In the genomic region with DNA sequence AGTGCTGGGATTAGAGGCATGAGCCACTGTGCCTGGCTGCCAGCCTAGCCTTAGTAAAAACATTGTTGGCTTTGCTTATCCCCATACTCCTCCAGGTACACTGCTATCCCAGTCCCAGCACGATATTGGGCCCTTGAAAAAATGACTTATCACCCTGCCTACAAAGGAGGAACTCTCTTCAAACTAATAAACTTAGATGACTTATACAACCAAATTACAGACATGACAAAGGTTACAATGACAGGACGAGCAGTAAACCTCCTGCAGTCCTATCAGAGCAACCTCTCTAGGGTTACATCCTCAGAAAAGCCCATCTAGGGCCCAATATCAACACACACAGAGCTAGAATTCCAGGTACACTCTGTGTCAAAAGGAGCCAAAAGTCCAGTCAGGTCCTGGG, we compare ENCODE assay signal across 15 cellular contexts. TPM values are rescaled to one million over a fixed set of nuclear protein-coding genes. Genes with fewer than 3 reads are reported as not detected.
A peak's percentile ranks its signal among the peaks of the same experiment; 100 is the strongest.
DNase-seq lines count a peak whose midpoint lies in the region; ATAC-seq lines count a peak whose summit lies in the region.
"Had no signal": no experiment of that assay in that cellular context is flagged by ENCODE, and none has a peak within 500 bp of the region (broad histone marks: within the 10 kb centered on the region; RNA-seq: fewer than 3 reads in every experiment).

No MANE protein-coding gene starts in this region.

- H3K4me3 Mint-ChIP-seq in T-helper 1 cell treated with Interleukin-12 subunit alpha and Interleukin-12 subunit beta and Interleukin-4 antibody, amounts not matched to agents 30 μg/mL and 1 μg/mL, for 36 hours = no peak overlapping the region
- H3K4me3 Mint-ChIP-seq in activated T-helper 17 cell treated with anti-CD3 and anti-CD28 coated beads, Interleukin-2, amount 50 U/mL, for 72 hours = no peak overlapping the region
- H3K4me3 Mint-ChIP-seq: B cell; CD4-positive, alpha-beta T cell; CD8-positive, alpha-beta T cell had no signal

- peaks cover 22% of the 10 kb centered on the region for H3K36me3 Mint-ChIP-seq in T-helper 1 cell treated with Interleukin-12 subunit alpha and Interleukin-12 subunit beta and Interleukin-4 antibody, amounts not matched to agents 30 μg/mL and 1 μg/mL, for 36 hours (ENCODE audit: low read depth)
- no peaks in the 10 kb centered on the region for H3K36me3 Mint-ChIP-seq in activated T-helper 17 cell treated with anti-CD3 and anti-CD28 coated beads, Interleukin-2, amount 50 U/mL, for 72 hours (ENCODE audit: low read depth)
- H3K36me3 Mint-ChIP-seq: CD8-positive, alpha-beta T cell had no signal

- H3K27me3 Mint-ChIP-seq in T-helper 1 cell treated with Interleukin-12 subunit alpha and Interleukin-12 subunit beta and Interleukin-4 antibody, amounts not matched to agents 30 μg/mL and 1 μg/mL, for 36 hours (ENCODE audit: low read depth) = no peaks in the 10 kb centered on the region
- no peaks in the 10 kb centered on the region for H3K27me3 Mint-ChIP-seq in activated T-helper 17 cell treated with anti-CD3 and anti-CD28 coated beads, Interleukin-2, amount 50 U/mL, for 72 hours
- H3K27me3 Mint-ChIP-seq: B cell; CD4-positive, alpha-beta T cell had no signal

- intact Hi-C loops in left colon (cut with DNase I, micrococcal nuclease) = no loop called here

- no peak for DNase-seq in T-helper 1 cell
- no peak for DNase-seq in left colon
- DNase-seq in activated gamma-delta T cell (lab: John Stamatoyannopoulos, UW) = no peak
- DNase-seq: AML-193; Caco-2; Calu3; CD4-positive, alpha-beta T cell; CD8-positive, alpha-beta T cell; DMS79 treated with DMSO at 0.1 percent for 48 hours; GF-D8 had no signal

- ATAC-seq in activated T-helper 17 cell treated with anti-CD3 and anti-CD28 coated beads, Interleukin-2, amount 50 U/mL, for 72 hours (replicated peaks) = no peak
- ATAC-seq in left colon = peak; percentile 78
- ATAC-seq in GM21515 (IDR thresholded peaks at IDR 0.05; ENCODE audit: unreplicated experiment) = no peak
- ATAC-seq: A549; CD8-positive, alpha-beta T cell had no signal

- H3K27ac Mint-ChIP-seq in T-helper 1 cell treated with Interleukin-12 subunit alpha and Interleukin-12 subunit beta and Interleukin-4 antibody, amounts not matched to agents 30 μg/mL and 1 μg/mL, for 36 hours = peak overlapping the region; percentile 0
- H3K27ac Mint-ChIP-seq in activated T-helper 17 cell treated with anti-CD3 and anti-CD28 coated beads, Interleukin-2, amount 50 U/mL, for 72 hours = peak overlapping the region; percentile 38
- H3K27ac Mint-ChIP-seq: B cell; CD4-positive, alpha-beta T cell; CD8-positive, alpha-beta T cell had no signal

- peaks cover 28% of the 10 kb centered on the region for H3K4me1 Mint-ChIP-seq in T-helper 1 cell treated with Interleukin-12 subunit alpha and Interleukin-12 subunit beta and Interleukin-4 antibody, amounts not matched to agents 30 μg/mL and 1 μg/mL, for 36 hours (ENCODE audit: low read depth)
- no peaks in the 10 kb centered on the region for H3K4me1 Mint-ChIP-seq in activated T-helper 17 cell treated with anti-CD3 and anti-CD28 coated beads, Interleukin-2, amount 50 U/mL, for 72 hours

- peaks cover 3% of the 10 kb centered on the region for H3K9me3 Mint-ChIP-seq in T-helper 1 cell treated with Interleukin-12 subunit alpha and Interleukin-12 subunit beta and Interleukin-4 antibody, amounts not matched to agents 30 μg/mL and 1 μg/mL, for 36 hours
- H3K9me3 Mint-ChIP-seq in activated T-helper 17 cell treated with anti-CD3 and anti-CD28 coated beads, Interleukin-2, amount 50 U/mL, for 72 hours = no peaks in the 10 kb centered on the region
- H3K9me3 Mint-ChIP-seq: CD4-positive, alpha-beta T cell; CD8-positive, alpha-beta T cell had no signal

RNA-seq across cellular contexts. Expression of gene HERC5, which starts 5.7 kb away (rescaled TPM):
- 10 to 100 TPM; 26.1 to 26.9 TPM for total RNA-seq in activated T-helper 17 cell treated with anti-CD3 and anti-CD28 coated beads, Interleukin-2, amount 50 U/mL, for 72 hours
- total RNA-seq in left colon = 1 to 10 TPM in 1 of 2 donors, under 1 TPM in 1; 0.98 to 1.7 TPM

Comparison
In these comparisons a context has a peak if more than half of its experiments do, and no peak if none do; other contexts are left out.
1. RNA of gene HERC5, which starts 5.7 kb away (total RNA-seq): 26.1 to 26.9 TPM in activated T-helper 17 cell treated with anti-CD3 and anti-CD28 coated beads, Interleukin-2, amount 50 U/mL, for 72 hours; 0.98 to 1.7 TPM in left colon; every median in the first group is over 4 times any median in the second.